15 cellular contexts compared by ENCODE assay signal in the genomic region with DNA sequence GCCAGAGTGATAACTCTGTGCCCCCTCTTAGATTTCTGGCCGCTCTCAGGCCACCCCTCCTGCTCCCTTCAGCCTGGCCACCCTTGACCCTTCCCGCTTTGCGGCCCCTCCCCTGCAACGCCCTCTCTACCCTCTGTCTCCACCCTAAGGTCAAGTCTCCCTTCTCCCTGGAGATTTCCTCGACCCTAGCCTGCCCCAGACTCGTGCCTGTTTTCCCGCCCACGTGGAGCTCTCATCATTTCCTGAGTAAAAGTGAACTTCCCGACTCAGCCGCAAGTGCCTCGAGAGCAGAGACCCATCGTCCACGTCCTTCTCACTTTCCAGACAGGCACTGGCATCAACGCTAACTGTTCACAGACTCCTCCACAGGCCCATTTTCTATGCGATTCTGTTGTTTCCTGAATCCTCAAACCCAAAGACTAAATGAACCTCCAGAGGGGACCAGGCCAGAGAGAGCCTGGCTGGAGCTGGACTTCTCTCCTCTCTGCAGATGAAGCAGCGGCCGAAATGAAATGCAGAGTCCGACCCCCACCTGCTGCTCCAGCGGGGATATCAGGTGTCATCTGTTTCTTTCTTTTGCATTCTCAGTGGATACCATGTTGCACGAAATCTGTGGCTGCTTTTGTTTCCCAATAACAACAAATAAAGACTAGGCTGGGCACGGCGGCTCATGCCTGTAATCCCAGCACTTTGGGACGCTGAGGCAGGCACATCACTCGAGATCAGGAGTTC. TPM values are rescaled to one million over a fixed set of nuclear protein-coding genes. Genes with fewer than 3 reads are reported as not detected.
DNase-seq lines count a peak whose midpoint lies in the region; ATAC-seq, FAIRE-seq and TF ChIP-seq lines count a peak whose summit lies in the region.
"Had no signal": no experiment of that assay in that cellular context is flagged by ENCODE, and none has a peak within 500 bp of the region (broad histone marks: within the 10 kb centered on the region; RNA-seq: fewer than 3 reads in every experiment).

No MANE protein-coding gene starts in this region.

- H3K27me3 ChIP-seq in endothelial cell of umbilical vein (ENCODE audit: control insufficient read depth in 2 of 2, insufficient read depth in 2 of 2, low read length in 2 of 2) = peaks cover 6 to 9% of the 10 kb centered on the region in 2 experiments
- H3K27me3 ChIP-seq in osteoblast (ENCODE audit: insufficient read depth, low read length) = peaks cover 20% of the 10 kb centered on the region

- no peaks in the 10 kb centered on the region for H3K9me1 ChIP-seq in endothelial cell of umbilical vein (replicated peaks; ENCODE audit: control insufficient read depth, extremely low read depth, insufficient read depth, low read length)

- no peak for TF ChIP-seq POLR2A in NB4 (IDR thresholded peaks at IDR 0.05; ENCODE audit: extremely low read depth, insufficient read length)
- no peak for TF ChIP-seq POLR2A in endothelial cell of umbilical vein (IDR thresholded peaks at IDR 0.05; ENCODE audit: low read depth, low read length)

- no peak for TF ChIP-seq CTCF in NB4 (IDR thresholded peaks at IDR 0.05; ENCODE audit: low read depth, low read length)
- TF ChIP-seq CTCF in endothelial cell of umbilical vein (IDR thresholded peaks at IDR 0.05; ENCODE audit: extremely low read depth in 1 of 2, insufficient read depth in 1 of 2, low read depth in 1 of 2, low read length in 2 of 2) = no peak
- TF ChIP-seq CTCF in osteoblast (IDR thresholded peaks at IDR 0.05; ENCODE audit: extremely low read depth, low read depth, low read length) = no peak

- dilution Hi-C loops in endothelial cell of umbilical vein (cut with MboI; ENCODE audit: extremely low pct_ligation_motif_present, low sequenced_read_pairs) = no loop called here

- intact Hi-C loops in endothelial cell of umbilical vein (cut with micrococcal nuclease) = no loop called here

- DNase-seq in activated T-cell treated with anti-CD3 and anti-CD28 coated beads for 48 hours (ENCODE audit: low read depth) (peak; percentile 11), NB4 (ENCODE audit: low read depth) (peak; percentile 11), endothelial cell of umbilical vein (ENCODE audit: low read depth, low spot score) (peak; percentile 13), osteoblast (ENCODE audit: insufficient read length, low spot score, missing footprints) (peak; percentile 92), GM19239 (ENCODE audit: insufficient read length, low spot score) (no peak), SW 1271 (lab: John Stamatoyannopoulos, UW) (no peak)
- DNase-seq in activated T-cell treated with anti-CD3 and anti-CD28 coated beads, Interleukin-2, amount 50 U/mL, for 4 hours = no peak
- DNase-seq: amniotic stem cell, DND-41, NCI-H2081 treated with DMSO at 0.1 percent for 48 hours had no signal

- no peaks in the 10 kb centered on the region for H3K9me3 Mint-ChIP-seq in activated T-cell treated with anti-CD3 and anti-CD28 coated beads, Interleukin-2, amount 50 U/mL, for 4 hours

- peaks cover 18% of the 10 kb centered on the region for H3K4me1 Mint-ChIP-seq in activated T-cell treated with anti-CD3 and anti-CD28 coated beads, Interleukin-2, amount 50 U/mL, for 4 hours (ENCODE audit: low read depth)

- H4K20me1 ChIP-seq in endothelial cell of umbilical vein (replicated peaks; ENCODE audit: control insufficient read depth, extremely low read depth, insufficient read depth, low read length) (no peaks in the 10 kb centered on the region), osteoblast (ENCODE audit: insufficient read depth, low read length) (no peaks in the 10 kb centered on the region)

- BruUV-seq in endothelial cell of umbilical vein (replicated peaks; lab: Mats Ljungman, UMichigan) = no TSS peak

- no peak overlapping the region for H3K4me3 Mint-ChIP-seq in activated T-cell treated with anti-CD3 and anti-CD28 coated beads, Interleukin-2, amount 50 U/mL, for 4 hours
- H3K4me3 Mint-ChIP-seq: T-helper 1 cell treated with Interleukin-12 subunit alpha and Interleukin-12 subunit beta and Interleukin-4 antibody, amounts not matched to agents 30 μg/mL and 1 μg/mL, for 36 hours had no signal

- no peak for ATAC-seq in activated T-cell treated with anti-CD3 and anti-CD28 coated beads, Interleukin-2, amount 50 U/mL, for 4 hours
- no peak for ATAC-seq in GM18858 (IDR thresholded peaks at IDR 0.05; ENCODE audit: unreplicated experiment)

- H3K9me3 ChIP-seq in endothelial cell of umbilical vein (replicated peaks; ENCODE audit: control insufficient read depth, insufficient read depth, low read length) = no peaks in the 10 kb centered on the region
- H3K9me3 ChIP-seq in osteoblast (ENCODE audit: low read depth, low read length) = no peaks in the 10 kb centered on the region
- H3K9me3 ChIP-seq: neutrophil had no signal

- FAIRE-seq in endothelial cell of umbilical vein (lab: Jason Lieb, UNC) (no peak), GM19239 (lab: Jason Lieb, UNC) (no peak)
- FAIRE-seq: frontal cortex had no signal

- H3K4me1 ChIP-seq in endothelial cell of umbilical vein (ENCODE audit: control insufficient read depth, extremely low read depth, insufficient read depth, low read length) (no peaks in the 10 kb centered on the region), osteoblast (ENCODE audit: insufficient read depth, low read length) (no peaks in the 10 kb centered on the region)

- CTCF ChIA-PET in endothelial cell of umbilical vein (lab: Charles Lee) = interaction anchor here (1.2 kb wide), 1 partner anchor 10 kb away, joined by 3 read pairs; no protein-coding TSS in a partner anchor

- H2AFZ ChIP-seq in endothelial cell of umbilical vein (ENCODE audit: low read depth, low read length) = peak overlapping the region; percentile 40
- H2AFZ ChIP-seq in osteoblast (ENCODE audit: low read length) = peak overlapping the region; percentile 59

- H3K4me3 ChIP-seq in NB4 (ENCODE audit: low read depth, low read length) (no peak overlapping the region), endothelial cell of umbilical vein (replicated peaks in 1 of 3; ENCODE audit: insufficient read depth in 1 of 3, low read depth in 1 of 3, low read length in 3 of 3) (no peak overlapping the region), osteoblast (ENCODE audit: insufficient read depth, low read length) (no peak overlapping the region)

- H3K36me3 ChIP-seq in endothelial cell of umbilical vein (ENCODE audit: control insufficient read depth in 2 of 2, extremely low read depth in 1 of 2, insufficient read depth in 2 of 2, low read length in 2 of 2) = no peaks in the 10 kb centered on the region
- no peaks in the 10 kb centered on the region for H3K36me3 ChIP-seq in osteoblast (ENCODE audit: insufficient read depth, low read length)
- H3K36me3 ChIP-seq: neutrophil had no signal

- POLR2A ChIA-PET in endothelial cell of umbilical vein (lab: Charles Lee) = no interaction called here

- H3K9ac ChIP-seq in endothelial cell of umbilical vein (replicated peaks; ENCODE audit: extremely low read depth, insufficient read depth, low read length) = no peak overlapping the region

- H3K36me3 Mint-ChIP-seq in activated T-cell treated with anti-CD3 and anti-CD28 coated beads, Interleukin-2, amount 50 U/mL, for 4 hours (ENCODE audit: insufficient read depth) = no peaks in the 10 kb centered on the region

- no peak overlapping the region for H3K4me2 ChIP-seq in endothelial cell of umbilical vein (ENCODE audit: insufficient read depth, low read length)
- peak overlapping the region; percentile 28 for H3K4me2 ChIP-seq in osteoblast (ENCODE audit: insufficient read depth, low read length)

- H3K27me3 Mint-ChIP-seq in activated T-cell treated with anti-CD3 and anti-CD28 coated beads, Interleukin-2, amount 50 U/mL, for 4 hours (ENCODE audit: low read depth) = peaks cover 32% of the 10 kb centered on the region

- H3K27ac ChIP-seq in endothelial cell of umbilical vein (ENCODE audit: insufficient read depth, low read depth, low read length) (no peak overlapping the region), osteoblast (ENCODE audit: low read depth, low read length) (no peak overlapping the region)
- H3K27ac ChIP-seq: neutrophil had no signal

- H3K79me2 ChIP-seq in endothelial cell of umbilical vein (ENCODE audit: control insufficient read depth, insufficient read depth, low read length) = no peaks in the 10 kb centered on the region
- no peaks in the 10 kb centered on the region for H3K79me2 ChIP-seq in osteoblast (ENCODE audit: insufficient read depth, low read length)

TF ChIP-seq in endothelial cell of umbilical vein, 7 proteins besides CTCF, POLR2A, EP300 and RAD21 (continues in another document):
- TF ChIP-seq FOS (IDR thresholded peaks at IDR 0.05; ENCODE audit: borderline replicate concordance, insufficient read depth, low read length) = no peak
- TF ChIP-seq, protein P1, sequence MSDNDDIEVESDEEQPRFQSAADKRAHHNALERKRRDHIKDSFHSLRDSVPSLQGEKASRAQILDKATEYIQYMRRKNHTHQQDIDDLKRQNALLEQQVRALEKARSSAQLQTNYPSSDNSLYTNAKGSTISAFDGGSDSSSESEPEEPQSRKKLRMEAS (IDR thresholded peaks at IDR 0.05; ENCODE audit: insufficient read depth, insufficient read length) = peak; percentile 55
- TF ChIP-seq EZH2 (IDR thresholded peaks at IDR 0.05; ENCODE audit: borderline replicate concordance, low read depth, low read length, severe bottlenecking) = no peak

RNA-seq across cellular contexts. Expression of a gene that starts 52.5 kb away (rescaled TPM):
- total RNA-seq in activated T-cell treated with anti-CD3 and anti-CD28 coated beads, Interleukin-2, amount 50 U/mL, for 4 hours = 1 to 10 TPM; 1.0 to 2.5 (median 2.0) TPM
- total RNA-seq in endothelial cell of umbilical vein (not detected in 2 replicates), osteoblast (1.1 and 1.5 TPM in 2 replicates)
- 0.03 and 0.04 TPM in 2 replicates for polyA plus RNA-seq in endothelial cell of umbilical vein
- 0.03 TPM in 2 replicates for polyA plus RNA-seq in endothelial cell of umbilical vein (2011; cell fraction: cytosol; rRNA removed)
- polyA plus RNA-seq in endothelial cell of umbilical vein (2011; cell fraction: nucleus; rRNA removed) = not detected in 2 replicates
- polyA plus RNA-seq in endothelial cell of umbilical vein (2012) = 0.04 and 0.11 TPM in 2 replicates
- polyA minus RNA-seq in endothelial cell of umbilical vein = 0.08 TPM in 1 of 2 replicates, not detected in the other
- not detected for polyA minus RNA-seq in endothelial cell of umbilical vein (2011; cell fraction: cytosol; rRNA and poly(A)+ RNA removed)
- polyA minus RNA-seq in endothelial cell of umbilical vein (2011; cell fraction: nucleus; rRNA and poly(A)+ RNA removed) = not detected in 2 replicates
- total RNA-seq: OCI-LY7 had no signal

RNA-seq across cellular contexts. Expression of a gene that starts 57.4 kb away (rescaled TPM):
- 10 to 100 TPM; 56.6 to 59.9 (median 58.5) TPM for total RNA-seq in activated T-cell treated with anti-CD3 and anti-CD28 coated beads, Interleukin-2, amount 50 U/mL, for 4 hours
- total RNA-seq in endothelial cell of umbilical vein = 37.8 and 38.5 TPM in 2 replicates
- 45.6 and 50.4 TPM in 2 replicates for polyA plus RNA-seq in endothelial cell of umbilical vein
- 24.4 and 28.4 TPM in 2 replicates for polyA plus RNA-seq in endothelial cell of umbilical vein (2011; cell fraction: cytosol; rRNA removed)
- 113 and 132 TPM in 2 replicates for polyA plus RNA-seq in endothelial cell of umbilical vein (2011; cell fraction: nucleus; rRNA removed)
- 27.7 and 30.0 TPM in 2 replicates for polyA plus RNA-seq in endothelial cell of umbilical vein (2012)
- polyA minus RNA-seq in endothelial cell of umbilical vein = 28.8 and 50.5 TPM in 2 replicates
- polyA minus RNA-seq in endothelial cell of umbilical vein (2011; cell fraction: cytosol; rRNA and poly(A)+ RNA removed) = 34.0 TPM
- polyA minus RNA-seq in endothelial cell of umbilical vein (2011; cell fraction: nucleus; rRNA and poly(A)+ RNA removed) = 36.8 and 41.4 TPM in 2 replicates
- 52.7 and 63.7 TPM in 2 replicates for total RNA-seq in osteoblast

Comparison
In these comparisons a context has a peak if more than half of its experiments do, and no peak if none do; other contexts are left out.
1. DNase-seq: peak in activated T-cell treated with anti-CD3 and anti-CD28 coated beads for 48 hours (single experiment), NB4 (single experiment), endothelial cell of umbilical vein (single experiment) and osteoblast (single experiment); none in activated T-cell treated with anti-CD3 and anti-CD28 coated beads, Interleukin-2, amount 50 U/mL, for 4 hours (single experiment), GM19239 (single experiment) and SW 1271 (0 of 2).